25 cellular contexts compared by ENCODE assay signal in the genomic region with DNA sequence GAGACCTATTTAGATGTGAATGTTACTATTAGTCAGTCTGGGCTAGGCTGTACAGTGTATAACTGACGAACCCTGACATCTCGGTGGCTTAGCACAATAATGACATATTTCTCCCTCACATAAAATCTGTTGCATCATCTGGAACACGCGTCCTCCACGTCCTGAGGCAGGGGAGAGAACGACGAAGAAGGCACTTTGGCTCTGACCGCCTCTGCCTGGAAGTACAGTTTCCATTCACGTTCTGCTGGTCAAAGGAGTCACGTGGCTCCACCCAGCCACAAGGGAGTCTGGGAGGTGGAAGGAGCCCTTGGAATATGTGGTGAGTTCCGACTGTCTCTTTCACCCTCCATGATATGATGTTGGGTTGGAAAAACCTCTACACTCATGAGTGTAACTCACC.
"Had no signal": no experiment of that assay in that cellular context is flagged by ENCODE, and none has a peak within 500 bp of the region (broad histone marks: within the 10 kb centered on the region; RNA-seq: fewer than 3 reads in every experiment).

No MANE protein-coding gene starts in this region.

- H3K27me3 ChIP-seq: colonic mucosa, esophagus squamous epithelium, gastrocnemius medialis had no signal

- ATAC-seq: effector memory CD8-positive, alpha-beta T cell; esophagus mucosa; gastrocnemius medialis; heart right ventricle; left cardiac atrium; left lung; left ventricle myocardium superior; lower lobe of right lung; naive thymus-derived CD4-positive, alpha-beta T cell had no signal

- H3K4me3 ChIP-seq: colonic mucosa, esophagus squamous epithelium, gastrocnemius medialis, heart right ventricle, left lung, lower lobe of right lung had no signal

- FAIRE-seq: endometrium, islet of Langerhans, keratinocyte had no signal

- H3K27ac ChIP-seq: colonic mucosa, epithelial cell of prostate, esophagus squamous epithelium, gastrocnemius medialis, heart right ventricle, left lung, lower lobe of right lung had no signal

- H3K4me1 ChIP-seq: colonic mucosa, esophagus squamous epithelium, gastrocnemius medialis, left lung, lower lobe of right lung had no signal

- DNase-seq: colonic mucosa; cortex of kidney; effector CD8-positive, alpha-beta T cell; effector memory CD8-positive, alpha-beta T cell; endodermal cell; erythroblast; esophagus squamous epithelium; foreskin fibroblast; foreskin melanocyte; gastrocnemius medialis; glutamatergic neuron; head of caudate nucleus; heart right ventricle; hippocampal formation; left cardiac atrium; left lung; left ventricle myocardium superior; lower lobe of right lung; mesenchymal stem cell; naive thymus-derived CD4-positive, alpha-beta T cell had no signal

- H3K9me3 ChIP-seq: colonic mucosa, gastrocnemius medialis, left lung, lower lobe of right lung had no signal

- H3K36me3 ChIP-seq: colonic mucosa, esophagus squamous epithelium, gastrocnemius medialis, heart right ventricle, left lung, lower lobe of right lung had no signal
